Comparison of ENCODE assay signal across 1 cellular context in the genomic region with DNA sequence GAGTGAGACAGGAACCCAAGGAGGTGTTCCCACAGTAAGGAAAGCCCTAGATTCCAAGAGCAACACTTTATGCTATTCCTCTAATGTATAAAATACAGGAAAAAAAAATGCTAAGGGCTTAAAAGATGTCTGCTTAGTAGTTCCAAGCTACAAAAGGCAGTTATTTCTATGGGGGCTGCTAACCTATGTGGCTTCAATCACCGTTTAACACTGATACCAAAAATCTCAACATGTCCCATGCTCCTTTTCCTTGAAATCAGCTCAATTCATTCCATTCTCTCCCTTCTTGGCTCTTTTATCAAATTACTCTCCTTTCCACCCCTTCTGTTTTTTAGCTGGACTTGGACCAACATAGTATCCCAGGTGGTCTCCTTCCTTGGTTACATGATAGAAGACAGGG.
TF ChIP-seq lines count a peak whose summit lies in the region.

No MANE protein-coding gene starts in this region.

TF ChIP-seq in K562, 482 proteins besides CTCF, POLR2A, EP300 and RAD21:
- TF ChIP-seq CGGBP1 (CRISPR knock-in tag; IDR thresholded peaks at IDR 0.05) (no peak), FIP1L1 (IDR thresholded peaks at IDR 0.05; ENCODE audit: low read depth, low read length, poor library complexity, severe bottlenecking) (peak; percentile 34)
